Comparison of ENCODE assay signal across 24 cellular contexts in genomic region chr4:83603130-83603529, GRCh38.
"Had no signal": no experiment of that assay in that cellular context is flagged by ENCODE, and none has a peak within 500 bp of the region (broad histone marks: within the 10 kb centered on the region; RNA-seq: fewer than 3 reads in every experiment).

No MANE protein-coding gene starts in this region.

- H3K4me1 Mint-ChIP-seq: activated B cell treated with CpG ODN at 0.5 μM for 24 hours; activated CD4-positive, alpha-beta T cell treated with anti-CD3 and anti-CD28 coated beads, Interleukin-2, amount 10 ng/mL, durations not matched to agents 7 days and 5 days; immature natural killer cell had no signal

- H3K9me3 ChIP-seq: breast epithelium, pancreas had no signal

- H3K9me3 Mint-ChIP-seq: activated CD4-positive, alpha-beta T cell treated with anti-CD3 and anti-CD28 coated beads, Interleukin-2, amount 10 ng/mL, durations not matched to agents 7 days and 5 days; activated T-cell treated with anti-CD3 and anti-CD28 coated beads, Interleukin-2, amount 50 U/mL, for 72 hours; dendritic cell treated with granulocyte-macrophage colony-stimulating factor and Interleukin-4, amounts not matched to agents 40 ng/mL and 50 ng/mL, for 4 days; effector memory CD8-positive, alpha-beta T cell; immature natural killer cell had no signal

- H3K36me3 Mint-ChIP-seq: immature natural killer cell had no signal

- H3K4me3 Mint-ChIP-seq: activated B cell treated with CpG ODN at 0.5 μM for 24 hours; activated CD4-positive, alpha-beta T cell treated with anti-CD3 and anti-CD28 coated beads, Interleukin-2, amount 10 ng/mL, durations not matched to agents 7 days and 5 days; activated naive CD8-positive, alpha-beta T cell; activated T-cell treated with anti-CD3 and anti-CD28 coated beads, Interleukin-2, amount 50 U/mL, for 72 hours; dendritic cell treated with granulocyte-macrophage colony-stimulating factor and Interleukin-4, amounts not matched to agents 40 ng/mL and 50 ng/mL, for 4 days; effector memory CD8-positive, alpha-beta T cell; immature natural killer cell; type B pancreatic cell had no signal

- H3K4me3 ChIP-seq: breast epithelium, heart left ventricle, lung, pancreas had no signal

- DNase-seq: activated B cell treated with CpG ODN at 0.5 μM for 24 hours; activated CD4-positive, alpha-beta T cell treated with anti-CD3 and anti-CD28 coated beads, Interleukin-2, amount 10 ng/mL, durations not matched to agents 7 days and 5 days; activated CD8-positive, alpha-beta memory T cell treated with anti-CD3 and anti-CD28 coated beads, Interleukin-2, amount 50 U/mL, for 48 hours; activated gamma-delta T cell; activated T-cell treated with anti-CD3 and anti-CD28 coated beads, Interleukin-2, amount 50 U/mL, for 72 hours; amygdala; cerebellar nuclear complex; effector memory CD8-positive, alpha-beta T cell; foreskin melanocyte; heart left ventricle; immature natural killer cell; left cardiac atrium; midbrain; pancreas; small intestine; stimulated activated CD4-positive, alpha-beta T cell treated with anti-CD3 and anti-CD28 coated beads, Interleukin-4, amount 100 ng/mL, for 4 hours; stimulated activated CD8-positive, alpha-beta memory T cell treated with anti-CD3 and anti-CD28 coated beads, Interleukin-4, amount 100 ng/mL, for 48 hours; stimulated activated naive CD4-positive, alpha-beta T cell treated with Interleukin-2 at 50 U/mL for 16 hours; T-helper 2 cell had no signal

- ATAC-seq: activated T-cell treated with anti-CD3 and anti-CD28 coated beads, Interleukin-2, amount 50 U/mL, for 72 hours; effector memory CD8-positive, alpha-beta T cell; heart left ventricle; left cardiac atrium; pancreas had no signal

- H3K27ac Mint-ChIP-seq: activated B cell treated with CpG ODN at 0.5 μM for 24 hours; activated CD4-positive, alpha-beta T cell treated with anti-CD3 and anti-CD28 coated beads, Interleukin-2, amount 10 ng/mL, durations not matched to agents 7 days and 5 days; activated naive CD8-positive, alpha-beta T cell; activated T-cell treated with anti-CD3 and anti-CD28 coated beads, Interleukin-2, amount 50 U/mL, for 72 hours; dendritic cell treated with granulocyte-macrophage colony-stimulating factor and Interleukin-4, amounts not matched to agents 40 ng/mL and 50 ng/mL, for 4 days; effector memory CD8-positive, alpha-beta T cell; immature natural killer cell; type B pancreatic cell had no signal

- H3K36me3 ChIP-seq: breast epithelium, pancreas had no signal

- H3K27me3 Mint-ChIP-seq: activated CD4-positive, alpha-beta T cell treated with anti-CD3 and anti-CD28 coated beads, Interleukin-2, amount 10 ng/mL, durations not matched to agents 7 days and 5 days; dendritic cell treated with granulocyte-macrophage colony-stimulating factor and Interleukin-4, amounts not matched to agents 40 ng/mL and 50 ng/mL, for 4 days; type B pancreatic cell had no signal

- H3K27me3 ChIP-seq: breast epithelium, heart left ventricle, pancreas had no signal

- H3K27ac ChIP-seq: breast epithelium, pancreas had no signal

- H3K4me1 ChIP-seq: breast epithelium had no signal
